Comparison of ENCODE assay signal across 18 cellular contexts in the genomic region with DNA sequence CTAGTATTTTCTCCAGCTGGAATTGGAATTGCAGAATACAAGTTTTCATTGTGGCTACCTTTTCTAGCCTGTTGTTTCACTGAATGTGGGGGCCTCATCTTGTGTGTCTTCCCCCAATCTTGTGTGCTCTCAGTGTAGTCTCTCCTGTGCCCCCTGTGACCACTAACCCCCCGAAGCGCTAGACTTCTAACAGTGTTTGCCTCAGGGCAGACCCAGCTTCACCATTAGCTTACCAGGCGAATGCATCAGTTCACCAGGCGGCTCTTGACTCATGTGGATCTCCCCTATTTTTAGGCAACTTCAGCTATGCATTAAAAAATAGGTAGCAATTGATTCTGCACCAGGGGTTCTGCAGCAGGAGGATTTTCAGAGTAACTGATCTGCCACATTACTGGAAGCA.
DNase-seq lines count a peak whose midpoint lies in the region; ATAC-seq, FAIRE-seq and TF ChIP-seq lines count a peak whose summit lies in the region.
"Had no signal": no experiment of that assay in that cellular context is flagged by ENCODE, and none has a peak within 500 bp of the region (broad histone marks: within the 10 kb centered on the region; RNA-seq: fewer than 3 reads in every experiment).

No MANE protein-coding gene starts in this region.

- ATAC-seq in A549: no peak
- ATAC-seq in naive thymus-derived CD4-positive, alpha-beta T cell: no peak

- no peak overlapping the region for H4K8ac ChIP-seq in H9 (replicated peaks; ENCODE audit: insufficient read length, low read depth, low read length)
- no peak overlapping the region for H4K8ac ChIP-seq in H1 (ENCODE audit: extremely low read depth, insufficient read depth, low read length)

- no peaks in the 10 kb centered on the region for H3K23me2 ChIP-seq in H9 (ENCODE audit: insufficient read length, low read depth, low read length, poor library complexity, severe bottlenecking)
- no peaks in the 10 kb centered on the region; the same call in 1 of the 2 replicates for H3K23me2 ChIP-seq in H1 (ENCODE audit: low read depth, low read length)

- CTCF ChIA-PET in A549 (lab: Yijun Ruan, JAX) (interaction anchor here (1.0 kb wide), 1 partner anchor 12 kb away, joined by 3 read pairs; no protein-coding TSS in a partner anchor), H1 (lab: Charles Lee; ENCODE audit: partially characterized antibody) (interaction anchor here (0.8 kb wide), 1 partner anchor 12 kb away, joined by 3 read pairs; no protein-coding TSS in a partner anchor)
- CTCF ChIA-PET in naive thymus-derived CD4-positive, alpha-beta T cell (lab: Charles Lee): no interaction called here

- no peaks in the 10 kb centered on the region for H3K36me3 ChIP-seq in H1 (ENCODE audit: control insufficient read depth in 2 of 4, insufficient read depth in 4 of 4, low read length in 3 of 4)
- no peaks in the 10 kb centered on the region for H3K36me3 ChIP-seq in neural progenitor cell
- no peaks in the 10 kb centered on the region for H3K36me3 ChIP-seq in naive thymus-derived CD4-positive, alpha-beta T cell (ENCODE audit: control insufficient read depth in 2 of 3, insufficient read depth in 3 of 3, low read length in 3 of 3)
- H3K36me3 ChIP-seq: BE2C had no signal

- H3K14ac ChIP-seq in H9 (ENCODE audit: insufficient read depth, low read length) (no peak overlapping the region), H1 (ENCODE audit: insufficient read length) (no peak overlapping the region)

- 13% methylated on average over 4 of the region's 4 CpGs for WGBS in A549 (ENCODE audit: missing lambda C conversion rate)
- no CpG with 5 or more reads among the region's 4 CpGs for WGBS in H9 (ENCODE audit: extremely low coverage, insufficient read length, low lambda C conversion rate)
- WGBS in H1 (ENCODE audit: extremely low coverage in 1 of 2, insufficient coverage in 1 of 2, insufficient read length in 1 of 2, insufficient replicate concordance in 2 of 2, low coverage in 1 of 2, low lambda C conversion rate in 2 of 2, missing lambda C conversion rate in 1 of 2), 2 experiments: 75% methylated on average over 4 of the region's 4 CpGs; no CpG with 5 or more reads in 1 of the 2 experiments

- no peaks in the 10 kb centered on the region for H3K79me2 ChIP-seq in H9 (ENCODE audit: insufficient read depth, low read length)
- H3K79me2 ChIP-seq in H1 (ENCODE audit: control insufficient read depth in 1 of 2, insufficient read depth in 2 of 2, low read length in 2 of 2): no peaks in the 10 kb centered on the region
- H3K79me2 ChIP-seq in neural progenitor cell (ENCODE audit: low read depth): no peaks in the 10 kb centered on the region

- H3K4me1 ChIP-seq in A549 (no peaks in the 10 kb centered on the region), H9 (ENCODE audit: insufficient read depth, low read length) (no peaks in the 10 kb centered on the region), H1 (replicated peaks in 1 of 4; ENCODE audit: control insufficient read depth in 3 of 4, insufficient read depth in 4 of 4, low read length in 3 of 4) (no peaks in the 10 kb centered on the region), neural progenitor cell (peaks cover 5% of the 10 kb centered on the region)
- H3K4me1 ChIP-seq in naive thymus-derived CD4-positive, alpha-beta T cell (ENCODE audit: control insufficient read depth in 2 of 2, insufficient read depth in 2 of 2, low read length in 2 of 2): no peaks in the 10 kb centered on the region
- H3K4me1 ChIP-seq: BE2C had no signal

- H2BK15ac ChIP-seq in H9 (ENCODE audit: low read depth, low read length) (no peak overlapping the region), H1 (ENCODE audit: low read length) (no peak overlapping the region)

- no peaks in the 10 kb centered on the region for H4K20me1 ChIP-seq in H9 (ENCODE audit: control insufficient read depth, insufficient read depth, insufficient read length)
- H4K20me1 ChIP-seq in H1 (replicated peaks in 1 of 2; ENCODE audit: control insufficient read depth in 1 of 2, insufficient read depth in 2 of 2, low read length in 2 of 2): no peaks in the 10 kb centered on the region
- H4K20me1 ChIP-seq in neural progenitor cell (ENCODE audit: low read depth): no peaks in the 10 kb centered on the region

- TF ChIP-seq POLR2A in A549 (IDR thresholded peaks at IDR 0.05; ENCODE audit: low read length) (no peak), H1 (IDR thresholded peaks at IDR 0.05; ENCODE audit: control extremely low read depth in 1 of 2, low read depth in 2 of 2, low read length in 2 of 2) (no peak)

- H2BK20ac ChIP-seq in H9 (ENCODE audit: low read depth, low read length, poor library complexity, severe bottlenecking): no peak overlapping the region
- H2BK20ac ChIP-seq in H1 (ENCODE audit: low read length): no peak overlapping the region

- H3T11ph ChIP-seq in H9 (ENCODE audit: low read length): no peak overlapping the region

- H3K27me3 ChIP-seq in H9 (ENCODE audit: insufficient read depth, low read length) (no peaks in the 10 kb centered on the region), H1 (replicated peaks in 1 of 4; ENCODE audit: control insufficient read depth in 3 of 4, extremely low read depth in 1 of 4, insufficient read depth in 3 of 4, low read length in 3 of 4) (no peaks in the 10 kb centered on the region), neural progenitor cell (no peaks in the 10 kb centered on the region)
- no peaks in the 10 kb centered on the region for H3K27me3 ChIP-seq in naive thymus-derived CD4-positive, alpha-beta T cell (ENCODE audit: control insufficient read depth in 2 of 2, insufficient read depth in 2 of 2, low read length in 2 of 2)
- H3K27me3 ChIP-seq: BE2C had no signal

- no peaks in the 10 kb centered on the region for H3K36me3 Mint-ChIP-seq in H9 (ENCODE audit: insufficient read depth in 1 of 3, low read depth in 3 of 3)
- H3K36me3 Mint-ChIP-seq in neural progenitor cell: no peaks in the 10 kb centered on the region
- no peaks in the 10 kb centered on the region for H3K36me3 Mint-ChIP-seq in naive thymus-derived CD4-positive, alpha-beta T cell
- H3K36me3 Mint-ChIP-seq in type B pancreatic cell: no peaks in the 10 kb centered on the region
- H3K36me3 Mint-ChIP-seq: CD4-positive, CD25-positive, alpha-beta regulatory T cell; CD8-positive, alpha-beta memory T cell had no signal

- no peak overlapping the region for H3K4me3 ChIP-seq in A549
- H3K4me3 ChIP-seq in H1 (ENCODE audit: extremely low read depth in 1 of 4, insufficient read depth in 2 of 4, low read depth in 3 of 4, low read length in 4 of 4): no peak overlapping the region
- no peak overlapping the region for H3K4me3 ChIP-seq in neural progenitor cell
- H3K4me3 ChIP-seq in naive thymus-derived CD4-positive, alpha-beta T cell (ENCODE audit: low read length): no peak overlapping the region

- H3K4ac ChIP-seq in H9 (ENCODE audit: low read depth, low read length): no peak overlapping the region
- H3K4ac ChIP-seq in H1 (replicated peaks; ENCODE audit: insufficient read length, low read depth, low read length): no peak overlapping the region

- TF ChIP-seq EP300 in A549 (IDR thresholded peaks at IDR 0.05) (no peak), H1 (IDR thresholded peaks at IDR 0.05; ENCODE audit: borderline replicate concordance in 1 of 2, low read depth in 2 of 2, low read length in 2 of 2) (no peak)

- H3K9ac ChIP-seq in H9 (ENCODE audit: extremely low read depth, insufficient read length, low read length) (no peak overlapping the region), H1 (replicated peaks in 1 of 4; ENCODE audit: extremely low read depth in 1 of 4, low read depth in 3 of 4, low read length in 3 of 4) (no peak overlapping the region), neural progenitor cell (no peak overlapping the region)

- no peak overlapping the region for H2BK5ac ChIP-seq in H9 (ENCODE audit: insufficient read length, low read length)
- no peak overlapping the region for H2BK5ac ChIP-seq in H1 (ENCODE audit: low read depth, low read length)

- H4K91ac ChIP-seq in H9 (ENCODE audit: insufficient read length, low read depth, low read length) (no peak overlapping the region), H1 (replicated peaks; ENCODE audit: insufficient read length, low read length) (no peak overlapping the region)

- H3K27ac Mint-ChIP-seq in H9: no peak overlapping the region; a peak in 1 of 7 replicates
- H3K27ac Mint-ChIP-seq in neural progenitor cell: no peak overlapping the region
- H3K27ac Mint-ChIP-seq in naive thymus-derived CD4-positive, alpha-beta T cell: no peak overlapping the region
- no peak overlapping the region for H3K27ac Mint-ChIP-seq in type B pancreatic cell
- H3K27ac Mint-ChIP-seq: CD4-positive, CD25-positive, alpha-beta regulatory T cell; CD8-positive, alpha-beta memory T cell had no signal

- H3K9me3 ChIP-seq in A549 (no peaks in the 10 kb centered on the region), H9 (ENCODE audit: control insufficient read depth, low read depth, low read length) (no peaks in the 10 kb centered on the region), H1 (ENCODE audit: insufficient read depth in 2 of 2, low read depth in 1 of 2, low read length in 1 of 2) (no peaks in the 10 kb centered on the region; a peak in 1 of 4 replicates), neural progenitor cell (ENCODE audit: low read depth) (no peaks in the 10 kb centered on the region)
- no peaks in the 10 kb centered on the region for H3K9me3 ChIP-seq in naive thymus-derived CD4-positive, alpha-beta T cell (ENCODE audit: control insufficient read depth in 2 of 3, low read length in 3 of 3)
- H3K9me3 ChIP-seq: BE2C had no signal

- H4K5ac ChIP-seq in H9 (ENCODE audit: insufficient read length, low read depth, low read length) (no peak overlapping the region), H1 (ENCODE audit: insufficient read length, low read depth, low read length) (no peak overlapping the region)

- no peak overlapping the region for H2BK120ac ChIP-seq in H9 (ENCODE audit: low read depth, low read length, poor library complexity, severe bottlenecking)
- H2BK120ac ChIP-seq in H1 (replicated peaks; ENCODE audit: low read depth, low read length): no peak overlapping the region

- POLR2A ChIA-PET in A549 (lab: Yijun Ruan, JAX) (no interaction called here), H1 (lab: Charles Lee; ENCODE audit: partially characterized antibody) (no interaction called here)
- POLR2A ChIA-PET in naive thymus-derived CD4-positive, alpha-beta T cell (lab: Charles Lee): no interaction called here

- FAIRE-seq in A549 (lab: Jason Lieb, UNC): no peak
- FAIRE-seq in H1 (lab: Jason Lieb, UNC): no peak
- FAIRE-seq: G401.6, GM12891, GM18507 had no signal

- H2AFZ ChIP-seq in H9 (ENCODE audit: low read length) (no peak overlapping the region), H1 (ENCODE audit: low read length) (peak overlapping the region; percentile 87; the same call in 1 of the 2 replicates), neural progenitor cell (replicated peaks) (peak overlapping the region; percentile 23)

- no peak for TF ChIP-seq CTCF in A549 (IDR thresholded peaks at IDR 0.05)
- no peak for TF ChIP-seq CTCF in H9 (conservative IDR thresholded peaks at IDR 0.05)
- no peak for TF ChIP-seq CTCF in H1 (IDR thresholded peaks at IDR 0.05; ENCODE audit: control extremely low read depth in 1 of 3, insufficient read depth in 1 of 3, low read depth in 1 of 3, low read length in 3 of 3)
- no peak for TF ChIP-seq CTCF in neural progenitor cell (IDR thresholded peaks at IDR 0.05)
- TF ChIP-seq CTCF in type B pancreatic cell (conservative IDR thresholded peaks at IDR 0.05): no peak

- DNase-seq in A549 (ENCODE audit: low read depth in 1 of 2, low spot score in 1 of 2) (no peak), H9 (peak; percentile 33), H1 (ENCODE audit: low read depth in 1 of 2, low spot score in 2 of 2) (no peak), neural progenitor cell (ENCODE audit: low spot score) (no peak), type B pancreatic cell (ENCODE audit: extremely low spot score, unreplicated experiment) (no peak)
- no peak for DNase-seq in naive thymus-derived CD4-positive, alpha-beta T cell
- DNase-seq: ACHN; BE2C; C1 segment of cervical spinal cord; CD4-positive, CD25-positive, alpha-beta regulatory T cell; CD8-positive, alpha-beta memory T cell; COR-L47; DMS 273 treated with DMSO at 0.1 percent for 48 hours; DMS53; HCEC 1CT had no signal

- no peaks in the 10 kb centered on the region for H3K27me3 Mint-ChIP-seq in H9 (ENCODE audit: low read depth)
- H3K27me3 Mint-ChIP-seq in neural progenitor cell (ENCODE audit: insufficient read depth, low read depth): peaks cover 5% of the 10 kb centered on the region
- H3K27me3 Mint-ChIP-seq in naive thymus-derived CD4-positive, alpha-beta T cell: peaks cover 0 to 15% (median 3%) of the 10 kb centered on the region in 5 donors
- no peaks in the 10 kb centered on the region for H3K27me3 Mint-ChIP-seq in type B pancreatic cell
- H3K27me3 Mint-ChIP-seq: CD4-positive, CD25-positive, alpha-beta regulatory T cell; CD8-positive, alpha-beta memory T cell had no signal

- H2BK12ac ChIP-seq in H9 (ENCODE audit: insufficient read length, low read depth, low read length) (no peak overlapping the region), H1 (ENCODE audit: low read depth, low read length) (no peak overlapping the region)

- H3K56ac ChIP-seq in H9 (ENCODE audit: insufficient read length, low read depth, low read length) (no peak overlapping the region), H1 (replicated peaks; ENCODE audit: insufficient read length, low read depth, low read length) (no peak overlapping the region)

- H3K27ac ChIP-seq in A549: no peak overlapping the region
- no peak overlapping the region for H3K27ac ChIP-seq in H9 (ENCODE audit: insufficient read length, low read depth, low read length)
- no peak overlapping the region for H3K27ac ChIP-seq in H1 (ENCODE audit: low read depth, low read length)
- H3K27ac ChIP-seq in neural progenitor cell: no peak overlapping the region
- no peak overlapping the region for H3K27ac ChIP-seq in naive thymus-derived CD4-positive, alpha-beta T cell (ENCODE audit: low read depth, low read length)

- H3K4me1 Mint-ChIP-seq in H9 (peaks cover 7 to 8% of the 10 kb centered on the region in 2 experiments), neural progenitor cell (peaks cover 8% of the 10 kb centered on the region), type B pancreatic cell (ENCODE audit: unreplicated experiment) (peaks cover 7% of the 10 kb centered on the region)
- no peaks in the 10 kb centered on the region for H3K4me1 Mint-ChIP-seq in naive thymus-derived CD4-positive, alpha-beta T cell
- H3K4me1 Mint-ChIP-seq: CD4-positive, CD25-positive, alpha-beta regulatory T cell; CD8-positive, alpha-beta memory T cell had no signal

- intact Hi-C loops in naive thymus-derived CD4-positive, alpha-beta T cell (cut with micrococcal nuclease): no loop called here

- H3F3A ChIP-seq in neural progenitor cell (ENCODE audit: low read depth): no peaks in the 10 kb centered on the region

- H3K18ac ChIP-seq in H9 (ENCODE audit: insufficient read length, low read depth, low read length) (no peak overlapping the region), H1 (ENCODE audit: extremely low read depth, low read length) (no peak overlapping the region)

- no peak overlapping the region for H2AK5ac ChIP-seq in H9 (ENCODE audit: insufficient read length, low read length)
- H2AK5ac ChIP-seq in H1 (ENCODE audit: low read depth, low read length): no peak overlapping the region

- no peak overlapping the region for H3K23ac ChIP-seq in H9 (ENCODE audit: insufficient read length, low read depth, low read length)
- H3K23ac ChIP-seq in H1 (ENCODE audit: insufficient read length): no peak overlapping the region

- H3K4me2 ChIP-seq in A549: no peak overlapping the region
- no peak overlapping the region for H3K4me2 ChIP-seq in H9 (ENCODE audit: insufficient read depth, insufficient read length, low read length)
- H3K4me2 ChIP-seq in H1 (ENCODE audit: insufficient read depth in 1 of 2, low read depth in 2 of 2, low read length in 2 of 2): no peak overlapping the region
- no peak overlapping the region for H3K4me2 ChIP-seq in neural progenitor cell

- no peak for TF ChIP-seq RAD21 in A549 (conservative IDR thresholded peaks at IDR 0.05 in 1 of 2, IDR thresholded peaks at IDR 0.05 in 1 of 2)
- peak; percentile 11 to 17; a peak in 2 of 4 replicates for TF ChIP-seq RAD21 in H1 (IDR thresholded peaks at IDR 0.05 in 1 of 2, conservative IDR thresholded peaks at IDR 0.05 in 1 of 2; ENCODE audit: low read depth in 2 of 2, low read length in 2 of 2)

- H3K4me3 Mint-ChIP-seq in H9: no peak overlapping the region
- no peak overlapping the region for H3K4me3 Mint-ChIP-seq in neural progenitor cell
- H3K4me3 Mint-ChIP-seq in naive thymus-derived CD4-positive, alpha-beta T cell: no peak overlapping the region
- no peak overlapping the region for H3K4me3 Mint-ChIP-seq in type B pancreatic cell
- H3K4me3 Mint-ChIP-seq: CD4-positive, CD25-positive, alpha-beta regulatory T cell; CD8-positive, alpha-beta memory T cell had no signal

- H3K9me3 Mint-ChIP-seq in H9 (no peaks in the 10 kb centered on the region), neural progenitor cell (no peaks in the 10 kb centered on the region), type B pancreatic cell (peaks cover 4% of the 10 kb centered on the region)
- H3K9me3 Mint-ChIP-seq in naive thymus-derived CD4-positive, alpha-beta T cell: peaks cover 0 to 8% (median 0%) of the 10 kb centered on the region in 11 donors

- no peaks in the 10 kb centered on the region for H3K79me1 ChIP-seq in H9 (ENCODE audit: insufficient read depth, low read depth, low read length, poor library complexity, severe bottlenecking)
- H3K79me1 ChIP-seq in H1 (ENCODE audit: low read depth, low read length): no peaks in the 10 kb centered on the region
